8 cellular contexts compared by ENCODE assay signal in the genomic region with DNA sequence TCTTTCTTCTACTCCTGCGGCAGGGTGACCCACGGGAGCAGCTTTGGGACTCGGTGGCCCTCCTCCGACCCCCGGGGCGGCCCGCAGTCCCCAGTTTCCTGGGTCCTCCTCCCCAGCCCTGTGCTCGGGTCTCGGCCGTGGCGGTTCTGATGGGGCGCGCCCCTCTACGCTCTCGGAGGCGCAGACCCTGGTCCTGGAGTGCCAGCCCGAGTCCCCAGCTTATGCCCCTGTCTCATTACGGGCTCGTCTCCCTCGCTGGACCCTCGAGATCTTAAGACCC. TPM values are rescaled to one million over a fixed set of nuclear protein-coding genes. Genes with fewer than 3 reads are reported as not detected.
A peak's percentile ranks its signal among the peaks of the same experiment; 100 is the strongest.
DNase-seq lines count a peak whose midpoint lies in the region; TF ChIP-seq lines count a peak whose summit lies in the region.

No MANE protein-coding gene starts in this region.

- H3K4me1 ChIP-seq in SJCRH30 (peaks cover 26% of the 10 kb centered on the region), esophagus squamous epithelium (peaks cover 31 to 76% (median 41%) of the 10 kb centered on the region in 3 donors), osteoblast (ENCODE audit: insufficient read depth, low read length) (peaks cover 12% of the 10 kb centered on the region)

- H4K20me1 ChIP-seq in osteoblast (ENCODE audit: insufficient read depth, low read length), result peaks cover 27% of the 10 kb centered on the region

- H3K36me3 ChIP-seq in SJCRH30, result peaks cover 18% of the 10 kb centered on the region
- peaks cover 5 to 38% (median 11%) of the 10 kb centered on the region in 3 donors for H3K36me3 ChIP-seq in esophagus squamous epithelium
- no peaks in the 10 kb centered on the region for H3K36me3 ChIP-seq in osteoblast (ENCODE audit: insufficient read depth, low read length)

- H3K27ac ChIP-seq in SJCRH30 (peak overlapping the region; percentile 52), esophagus squamous epithelium (peak overlapping the region; percentile 97 to 99 (median 99)), osteoblast (ENCODE audit: low read depth, low read length) (peak overlapping the region; percentile 59)

- peak overlapping the region; percentile 53 for H2AFZ ChIP-seq in osteoblast (ENCODE audit: low read length)

- no peaks in the 10 kb centered on the region for H3K9me3 ChIP-seq in SJCRH30 (replicated peaks)
- H3K9me3 ChIP-seq in esophagus squamous epithelium, result no peaks in the 10 kb centered on the region
- no peaks in the 10 kb centered on the region for H3K9me3 ChIP-seq in osteoblast (ENCODE audit: low read depth, low read length)

- peak overlapping the region; percentile 98 for H3K4me3 ChIP-seq in SJCRH30
- peak overlapping the region; percentile 88 to 96 (median 93) for H3K4me3 ChIP-seq in esophagus squamous epithelium
- peak overlapping the region; percentile 88 for H3K4me3 ChIP-seq in osteoblast (ENCODE audit: insufficient read depth, low read length)

- no CpG with 5 or more reads among the region's 21 CpGs for WGBS in esophagus squamous epithelium, 2 donors

- no peaks in the 10 kb centered on the region for H3K27me3 Mint-ChIP-seq in activated naive CD4-positive, alpha-beta T cell treated with anti-CD3 and anti-CD28 coated beads, Interleukin-2, amount 50 U/mL, for 24 hours

- H3K4me2 ChIP-seq in osteoblast (ENCODE audit: insufficient read depth, low read length), result peak overlapping the region; percentile 85

- no peaks in the 10 kb centered on the region for H3K9me3 Mint-ChIP-seq in activated naive CD4-positive, alpha-beta T cell treated with anti-CD3 and anti-CD28 coated beads, Interleukin-2, amount 50 U/mL, for 24 hours

- no peak for TF ChIP-seq POLR2A in esophagus squamous epithelium (IDR thresholded peaks at IDR 0.05)

- H3K4me3 Mint-ChIP-seq in activated naive CD4-positive, alpha-beta T cell treated with anti-CD3 and anti-CD28 coated beads, Interleukin-2, amount 50 U/mL, for 24 hours, result peak overlapping the region; percentile 97

- DNase-seq in activated naive CD4-positive, alpha-beta T cell (lab: John Stamatoyannopoulos, UW), result no peak
- DNase-seq in SJCRH30 (peak in 1 of 2 experiments; percentile 32), esophagus squamous epithelium (lab: John Stamatoyannopoulos, UW) (no peak), osteoblast (ENCODE audit: insufficient read length, low spot score, missing footprints) (no peak), NCI-H526 treated with DMSO at 0.1 percent for 48 hours (lab: John Stamatoyannopoulos, UW) (no peak), SW480 (ENCODE audit: low spot score) (no peak)
- no peak for DNase-seq in stimulated activated CD4-positive, alpha-beta T cell treated with anti-CD3 and anti-CD28 coated beads, Interleukin-12 subunit alpha, Interleukin-12 subunit beta, amount 100 ng/mL, for 4 hours

- H3K27ac Mint-ChIP-seq in activated naive CD4-positive, alpha-beta T cell treated with anti-CD3 and anti-CD28 coated beads, Interleukin-2, amount 50 U/mL, for 24 hours, result peak overlapping the region; percentile 96

- intact Hi-C loops in esophagus squamous epithelium (cut with DNase I), result loop anchor here (5.0 kb wide), 1 partner anchor 33 kb away; no protein-coding TSS in a partner anchor

- H3K79me2 ChIP-seq in osteoblast (ENCODE audit: insufficient read depth, low read length), result peaks cover 9% of the 10 kb centered on the region

- peaks cover 30% of the 10 kb centered on the region for H3K36me3 Mint-ChIP-seq in activated naive CD4-positive, alpha-beta T cell treated with anti-CD3 and anti-CD28 coated beads, Interleukin-2, amount 50 U/mL, for 24 hours

- H3K4me1 Mint-ChIP-seq in activated naive CD4-positive, alpha-beta T cell treated with anti-CD3 and anti-CD28 coated beads, Interleukin-2, amount 50 U/mL, for 24 hours, result peaks cover 49% of the 10 kb centered on the region

- H3K27me3 ChIP-seq in SJCRH30 (peaks cover under 1% of the 10 kb centered on the region; the same call in 1 of the 2 replicates), esophagus squamous epithelium (no peaks in the 10 kb centered on the region), osteoblast (ENCODE audit: insufficient read depth, low read length) (no peaks in the 10 kb centered on the region)

- TF ChIP-seq CTCF in esophagus squamous epithelium (IDR thresholded peaks at IDR 0.05) (no peak), osteoblast (IDR thresholded peaks at IDR 0.05; ENCODE audit: extremely low read depth, low read depth, low read length) (no peak)

RNA-seq across cellular contexts. Expression of gene BTG2, which starts 0.4 kb away (rescaled TPM):
- 59.8 and 63.1 TPM in 2 replicates for total RNA-seq in SJCRH30 (2014; rRNA removed; shearing (Covaris generic))
- total RNA-seq in esophagus squamous epithelium, result 10 to 100 TPM; 29.7 to 46.2 (median 41.3) TPM
- total RNA-seq in osteoblast, result 14.5 and 14.7 TPM in 2 replicates

RNA-seq across cellular contexts. Expression of gene FMOD, which starts 45.2 kb away (rescaled TPM):
- 7.5 and 7.6 TPM in 2 replicates for total RNA-seq in SJCRH30 (2014; rRNA removed; shearing (Covaris generic))
- 10 to 100 TPM in 2 of 4 donors, 1 to 10 TPM in 2; 4.3 to 29.9 (median 9.9) TPM for total RNA-seq in esophagus squamous epithelium
- 2.9 and 5.9 TPM in 2 replicates for total RNA-seq in osteoblast
